ENCODE assay signal across 25 cellular contexts in genomic region chr18:35303610-35304009, GRCh38.
"Had no signal": no experiment of that assay in that cellular context is flagged by ENCODE, and none has a peak within 500 bp of the region (broad histone marks: within the 10 kb centered on the region; RNA-seq: fewer than 3 reads in every experiment).

No MANE protein-coding gene starts in this region.

- H3K4me3 ChIP-seq: coronary artery, esophagus squamous epithelium, heart right ventricle, left lung, lower lobe of right lung, prostate gland, right atrium auricular region, skin epidermis, spleen, testis, tibial artery had no signal

- ATAC-seq: heart right ventricle; left lung; lower lobe of right lung; naive thymus-derived CD8-positive, alpha-beta T cell; stimulated activated memory B cell treated with anti-CD40 and anti-IgM and Interleukin-4, amounts not matched to agents 10 μg/mL and 1 μg/mL and 100 μg/mL, for 72 hours; stimulated activated naive CD8-positive, alpha-beta T cell treated with anti-CD3 and anti-CD28 coated beads, Interleukin-15, Interleukin-2, amounts not matched to agents 100 U/mL and 50 U/mL, for 24 hours had no signal

- DNase-seq: dermis blood vessel endothelial cell; effector memory CD4-positive, alpha-beta T cell; erythroblast; esophagus squamous epithelium; foreskin melanocyte; glutamatergic neuron; heart right ventricle; hippocampal formation; left cardiac atrium; left lung; lower lobe of right lung; naive thymus-derived CD8-positive, alpha-beta T cell; nephron progenitor cell; nucleus accumbens; spleen; stimulated activated CD4-positive, alpha-beta T cell treated with anti-CD3 and anti-CD28 coated beads, Interleukin-4, amount 100 ng/mL, for 4 hours; stimulated activated naive CD8-positive, alpha-beta T cell treated with anti-CD3 and anti-CD28 coated beads, Interleukin-15, Interleukin-2, amounts not matched to agents 100 U/mL and 50 U/mL, for 24 hours; substantia nigra; testis; tibial artery had no signal

- H3K4me1 ChIP-seq: esophagus squamous epithelium, heart right ventricle, left lung, lower lobe of right lung, prostate gland, right atrium auricular region, spleen, testis, tibial artery had no signal

- H3K36me3 ChIP-seq: prostate gland had no signal

- H3K27me3 ChIP-seq: esophagus squamous epithelium, heart right ventricle, left lung, right atrium auricular region, spleen, testis, tibial artery had no signal

- H3K9me3 ChIP-seq: prostate gland, testis had no signal
